ENCODE assay signal across 12 cellular contexts in the genomic region with DNA sequence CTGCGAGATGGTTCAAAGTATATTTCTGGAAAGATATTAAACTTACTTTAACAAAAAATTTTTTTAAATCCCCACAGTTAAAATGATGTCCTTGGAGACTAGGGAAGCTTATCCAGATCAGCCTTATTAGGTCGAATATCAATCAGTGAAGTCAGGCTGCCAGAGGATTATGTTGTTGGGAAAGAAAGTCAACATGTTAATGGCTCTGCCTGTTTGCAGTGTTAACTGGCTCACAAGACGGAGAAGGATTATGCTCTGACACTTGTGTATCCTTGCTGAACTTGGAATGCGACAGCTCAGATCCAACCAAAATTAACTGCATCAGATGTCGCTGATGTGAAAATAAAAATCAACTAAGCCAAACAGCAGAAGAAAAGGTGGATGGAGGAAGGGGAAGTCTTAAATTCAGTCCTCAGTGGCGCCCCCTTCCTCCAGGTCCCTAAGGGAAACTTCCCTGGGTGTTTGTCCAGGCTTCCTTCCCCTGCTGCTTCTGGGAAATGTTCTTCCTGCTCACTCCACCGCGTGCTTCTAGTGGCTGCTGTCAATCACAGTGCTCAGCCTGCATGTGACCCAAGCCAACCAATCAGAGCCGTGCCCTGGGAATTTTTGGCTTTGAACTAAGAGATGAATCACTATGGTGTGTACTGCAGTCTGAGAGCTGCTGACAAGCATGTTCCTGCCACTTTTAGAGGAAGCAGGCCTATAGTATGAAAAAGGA.
DNase-seq lines count a peak whose midpoint lies in the region; ATAC-seq, FAIRE-seq and TF ChIP-seq lines count a peak whose summit lies in the region.
"Had no signal": no experiment of that assay in that cellular context is flagged by ENCODE, and none has a peak within 500 bp of the region (broad histone marks: within the 10 kb centered on the region; RNA-seq: fewer than 3 reads in every experiment).

No MANE protein-coding gene starts in this region.

- TF ChIP-seq RAD21 in HepG2 (CRISPR knock-in tag; IDR thresholded peaks at IDR 0.05) = no peak

- no peaks in the 10 kb centered on the region; a peak in 1 of 5 replicates for H3K27me3 ChIP-seq in HepG2 (ENCODE audit: control insufficient read depth in 1 of 2, insufficient read depth in 2 of 2, low read length in 2 of 2)
- no peaks in the 10 kb centered on the region for H3K27me3 ChIP-seq in right lobe of liver
- no peaks in the 10 kb centered on the region for H3K27me3 ChIP-seq in Panc1 (ENCODE audit: control insufficient read depth, insufficient read depth, low read length)
- no peaks in the 10 kb centered on the region for H3K27me3 ChIP-seq in foreskin keratinocyte

- H4K20me1 ChIP-seq in HepG2 (ENCODE audit: insufficient read depth, low read length) = no peaks in the 10 kb centered on the region

- no peak overlapping the region for H3K4me3 ChIP-seq in HepG2 (replicated peaks in 1 of 3; ENCODE audit: insufficient read depth in 1 of 3, low read depth in 2 of 3, low read length in 3 of 3)
- H3K4me3 ChIP-seq in right lobe of liver = no peak overlapping the region
- no peak overlapping the region for H3K4me3 ChIP-seq in Panc1 (ENCODE audit: low read depth in 2 of 2, low read length in 2 of 2)

- no peaks in the 10 kb centered on the region for H3K4me1 ChIP-seq in HepG2 (ENCODE audit: insufficient read depth, low read length)
- no peaks in the 10 kb centered on the region for H3K4me1 ChIP-seq in right lobe of liver
- H3K4me1 ChIP-seq in Panc1 (ENCODE audit: control insufficient read depth, insufficient read depth, low read length) = no peaks in the 10 kb centered on the region
- no peaks in the 10 kb centered on the region for H3K4me1 ChIP-seq in foreskin keratinocyte

- H2AFZ ChIP-seq in HepG2 (ENCODE audit: low read length) = no peak overlapping the region

- POLR2A ChIA-PET in HepG2 (lab: Yijun Ruan, JAX) (no interaction called here), Panc1 (lab: Charles Lee) (no interaction called here)

- H3K9me3 ChIP-seq in HepG2 (ENCODE audit: low read length) (no peaks in the 10 kb centered on the region), right lobe of liver (no peaks in the 10 kb centered on the region), Panc1 (ENCODE audit: control insufficient read depth, insufficient read depth, low read depth, low read length) (no peaks in the 10 kb centered on the region)

- WGBS in HepG2 (ENCODE audit: low lambda C conversion rate) = 55% methylated on average over 6 of the region's 9 CpGs
- 68% methylated on average over 8 of the region's 9 CpGs for WGBS in right lobe of liver (ENCODE audit: insufficient coverage, low coverage, low lambda C conversion rate, missing lambda C conversion rate)

- no peak for FAIRE-seq in HepG2 (lab: Jason Lieb, UNC)
- peak; percentile 59 for FAIRE-seq in urothelium cell line (lab: Jason Lieb, UNC)
- FAIRE-seq: small intestine had no signal

- ATAC-seq in HepG2 = no peak
- no peak for ATAC-seq in right lobe of liver
- ATAC-seq in Panc1 = no peak
- ATAC-seq in foreskin keratinocyte = peak; percentile 51
- ATAC-seq: activated CD4-positive, CD25-positive, alpha-beta regulatory T cell treated with anti-CD3 and anti-CD28 coated beads, Interleukin-2, amount 50 U/mL, for 24 hours had no signal

- H3K36me3 ChIP-seq in HepG2 (replicated peaks in 1 of 2; ENCODE audit: control insufficient read depth in 1 of 2, insufficient read depth in 2 of 2, low read length in 2 of 2) = no peaks in the 10 kb centered on the region
- H3K36me3 ChIP-seq in right lobe of liver = no peaks in the 10 kb centered on the region
- H3K36me3 ChIP-seq in Panc1 (ENCODE audit: control insufficient read depth, insufficient read depth, low read length) = no peaks in the 10 kb centered on the region

- in situ Hi-C loops in HepG2 (cut with HindIII; ENCODE audit: extremely low pct_ligation_motif_present, low pct_unique_long_range_greater_than_20kb) (no loop called here), Panc1 (cut with HindIII; ENCODE audit: low pct_unique_long_range_greater_than_20kb, low sequenced_read_pairs) (no loop called here)

- intact Hi-C loops in HepG2 (cut with micrococcal nuclease; ENCODE audit: unreplicated experiment) = no loop called here
- intact Hi-C loops in right lobe of liver (cut with DNase I) = no loop called here
- intact Hi-C loops in Panc1 (cut with micrococcal nuclease; ENCODE audit: unreplicated experiment) = no loop called here

- BruUV-seq in HepG2 (replicated peaks; lab: Mats Ljungman, UMichigan) = no TSS peak
- BruUV-seq in Panc1 (replicated peaks; lab: Mats Ljungman, UMichigan) = no TSS peak

- H3K9ac ChIP-seq in HepG2 (ENCODE audit: insufficient read depth, low read depth, low read length) = no peak overlapping the region

- TF ChIP-seq EP300 in HepG2 (IDR thresholded peaks at IDR 0.05; ENCODE audit: low read depth in 2 of 2, low read length in 2 of 2) (no peak), HepG2 (CRISPR knock-in tag; IDR thresholded peaks at IDR 0.05; ENCODE audit: borderline replicate concordance) (no peak)

- DNase-seq in HepG2 (ENCODE audit: low spot score) (no peak), right lobe of liver (no peak), Panc1 (ENCODE audit: low read depth, low spot score) (no peak), foreskin keratinocyte (peak in 1 of 2 donors; percentile 64), urothelium cell line (ENCODE audit: low spot score) (no peak), NCI-H2107 (lab: John Stamatoyannopoulos, UW) (no peak), dedifferentiated amniotic fluid mesenchymal stem cell (ENCODE audit: extremely low spot score) (no peak)
- no peak for DNase-seq in activated CD4-positive, CD25-positive, alpha-beta regulatory T cell treated with anti-CD3 and anti-CD28 coated beads, Interleukin-2, amount 50 U/mL, for 72 hours
- DNase-seq: activated gamma-delta T cell treated with Interleukin-2 at 50 U/mL for 16 hours, hippocampal formation, small intestine had no signal

- no peak overlapping the region for H3K4me2 ChIP-seq in HepG2 (ENCODE audit: low read depth, low read length)

- H3K27ac ChIP-seq in HepG2 (ENCODE audit: extremely low read length, insufficient read depth, low read length) (no peak overlapping the region), right lobe of liver (no peak overlapping the region), Panc1 (ENCODE audit: low read length) (no peak overlapping the region), foreskin keratinocyte (no peak overlapping the region)

- CTCF ChIA-PET in HepG2 (lab: Yijun Ruan, JAX; ENCODE audit: low intra/inter-chr PET ratio, low total read pairs) = no interaction called here
- CTCF ChIA-PET in Panc1 (lab: Charles Lee) = no interaction called here

- no peak for TF ChIP-seq POLR2A in HepG2 (IDR thresholded peaks at IDR 0.05; ENCODE audit: insufficient read depth in 1 of 2, low read depth in 2 of 2, low read length in 2 of 2)
- TF ChIP-seq POLR2A in right lobe of liver (IDR thresholded peaks at IDR 0.05) = no peak

- H3K79me2 ChIP-seq in HepG2 (ENCODE audit: insufficient read depth, low read length) = no peaks in the 10 kb centered on the region

- TF ChIP-seq CTCF in HepG2 (CRISPR knock-in tag; IDR thresholded peaks at IDR 0.05) (no peak), right lobe of liver (IDR thresholded peaks at IDR 0.05) (no peak), Panc1 (IDR thresholded peaks at IDR 0.05) (0 out of 2 replicates have a peak, but pooled peaks have one; percentile 12), foreskin keratinocyte (conservative IDR thresholded peaks at IDR 0.05) (peak; percentile 16)

TF ChIP-seq in HepG2, 621 proteins besides CTCF, POLR2A, EP300 and RAD21:
- TF ChIP-seq, protein P1, sequence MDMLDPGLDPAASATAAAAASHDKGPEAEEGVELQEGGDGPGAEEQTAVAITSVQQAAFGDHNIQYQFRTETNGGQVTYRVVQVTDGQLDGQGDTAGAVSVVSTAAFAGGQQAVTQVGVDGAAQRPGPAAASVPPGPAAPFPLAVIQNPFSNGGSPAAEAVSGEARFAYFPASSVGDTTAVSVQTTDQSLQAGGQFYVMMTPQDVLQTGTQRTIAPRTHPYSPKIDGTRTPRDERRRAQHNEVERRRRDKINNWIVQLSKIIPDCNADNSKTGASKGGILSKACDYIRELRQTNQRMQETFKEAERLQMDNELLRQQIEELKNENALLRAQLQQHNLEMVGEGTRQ (IDR thresholded peaks at IDR 0.05; ENCODE audit: low read depth, low read length) = peak; percentile 35; the same call in 1 of the 2 replicates
- TF ChIP-seq, protein P1 (CRISPR knock-in tag; IDR thresholded peaks at IDR 0.05; ENCODE audit: borderline replicate concordance) = peak; percentile 52; the same call in 1 of the 2 replicates
- TF ChIP-seq NFYB (CRISPR knock-in tag; IDR thresholded peaks at IDR 0.05) (peak; percentile 46; the same call in 1 of the 2 replicates), SP2 (CRISPR knock-in tag; IDR thresholded peaks at IDR 0.05) (no peak), NFYC (CRISPR knock-in tag; IDR thresholded peaks at IDR 0.05) (peak; percentile 54)

Comparison
In these comparisons a context has a peak if more than half of its experiments do, and no peak if none do; other contexts are left out.
1. CTCF ChIP-seq: peak in Panc1 (single experiment) and foreskin keratinocyte (single experiment); none in HepG2 (single experiment) and right lobe of liver (0 of 4).